ENCODE assay signal across 27 cellular contexts in the genomic region with DNA sequence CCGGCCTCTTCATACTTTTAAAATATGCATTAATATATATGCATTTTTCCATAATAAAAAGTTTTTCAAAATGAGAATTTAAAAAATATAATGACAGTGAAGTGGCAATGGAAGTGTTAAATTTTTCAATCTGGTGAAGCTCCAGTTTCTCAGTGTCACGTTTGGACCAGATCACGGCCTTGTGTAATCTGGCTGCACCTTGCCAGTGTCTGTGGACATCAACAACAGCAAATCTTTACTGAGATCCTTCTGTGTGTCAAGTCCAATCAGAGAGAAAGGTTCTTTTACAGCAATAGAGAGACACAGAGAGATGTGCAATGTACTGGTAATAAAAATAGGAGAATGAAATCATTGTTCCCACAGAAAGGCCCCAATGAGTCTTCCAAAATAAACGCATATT.
"Had no signal": no experiment of that assay in that cellular context is flagged by ENCODE, and none has a peak within 500 bp of the region (broad histone marks: within the 10 kb centered on the region; RNA-seq: fewer than 3 reads in every experiment).

No MANE protein-coding gene starts in this region.

- ATAC-seq: naive thymus-derived CD8-positive, alpha-beta T cell; natural killer cell treated with Interleukin-12 subunit alpha and Interleukin-12 subunit beta and Interleukin-15 and Interleukin-18, amount 100 ng/mL, for 72 hours; pancreas; psoas muscle; right cardiac atrium; stimulated activated memory B cell treated with anti-CD40 and anti-IgM and Interleukin-4, amounts not matched to agents 10 μg/mL and 1 μg/mL and 100 μg/mL, for 72 hours; stimulated activated naive CD8-positive, alpha-beta T cell treated with anti-CD3 and anti-CD28 coated beads, Interleukin-15, amount 100 ng/mL, for 72 hours; stimulated activated naive CD8-positive, alpha-beta T cell treated with anti-CD3 and anti-CD28 coated beads, Interleukin-15, Interleukin-2, amounts not matched to agents 100 U/mL and 50 U/mL, for 24 hours had no signal

- H3K27ac ChIP-seq: neutrophil, pancreas, psoas muscle, right lobe of liver, skin epidermis, spleen, thoracic aorta, thyroid gland, tibial nerve, upper lobe of left lung, vagina had no signal

- H3K9me3 ChIP-seq: neutrophil, pancreas, psoas muscle, right lobe of liver, spleen, thoracic aorta, thyroid gland, tibial nerve, upper lobe of left lung, vagina had no signal

- DNase-seq: naive thymus-derived CD8-positive, alpha-beta T cell; nephron progenitor cell; pancreas; posterior cingulate gyrus; psoas muscle; right cardiac atrium; spleen; stimulated activated CD4-positive, alpha-beta T cell treated with anti-CD3 and anti-CD28 coated beads, Interleukin-12 subunit alpha, Interleukin-12 subunit beta, amount 100 ng/mL, for 4 hours; stimulated activated CD4-positive, alpha-beta T cell treated with anti-CD3 and anti-CD28 coated beads, Interleukin-1b, Interleukin-23, amount 100 ng/mL, for 48 hours; stimulated activated CD4-positive, alpha-beta T cell treated with anti-CD3 and anti-CD28 coated beads, Interleukin-4, amount 100 ng/mL, for 1 hour; stimulated activated CD4-positive, alpha-beta T cell treated with anti-CD3 and anti-CD28 coated beads, Interleukin-4, amount 100 ng/mL, for 4 hours; stimulated activated CD8-positive, alpha-beta memory T cell treated with anti-CD3 and anti-CD28 coated beads, Interleukin-4, amount 100 ng/mL, for 48 hours; stimulated activated naive CD4-positive, alpha-beta T cell; stimulated activated naive CD8-positive, alpha-beta T cell treated with anti-CD3 and anti-CD28 coated beads, Interleukin-15, amount 100 ng/mL, for 72 hours; stimulated activated naive CD8-positive, alpha-beta T cell treated with anti-CD3 and anti-CD28 coated beads, Interleukin-15, Interleukin-2, amounts not matched to agents 100 U/mL and 50 U/mL, for 24 hours; thyroid gland; upper lobe of left lung had no signal

- H3K4me2 ChIP-seq: smooth muscle cell had no signal

- H3K36me3 ChIP-seq: neutrophil, pancreas, right lobe of liver, spleen, thoracic aorta, thyroid gland, tibial nerve, upper lobe of left lung, vagina had no signal

- H3K27me3 ChIP-seq: neutrophil, pancreas, right lobe of liver, spleen, thyroid gland, tibial nerve, upper lobe of left lung, vagina had no signal

- H3K4me3 ChIP-seq: pancreas, psoas muscle, right lobe of liver, skin epidermis, smooth muscle cell, spleen, thoracic aorta, thyroid gland, tibial nerve, upper lobe of left lung, vagina had no signal

- FAIRE-seq: pancreas, urothelium cell line had no signal

- H3K4me1 ChIP-seq: pancreas, psoas muscle, right lobe of liver, thyroid gland, tibial nerve, upper lobe of left lung, vagina had no signal
